Comparison of ENCODE assay signal across 29 cellular contexts in the genomic region with DNA sequence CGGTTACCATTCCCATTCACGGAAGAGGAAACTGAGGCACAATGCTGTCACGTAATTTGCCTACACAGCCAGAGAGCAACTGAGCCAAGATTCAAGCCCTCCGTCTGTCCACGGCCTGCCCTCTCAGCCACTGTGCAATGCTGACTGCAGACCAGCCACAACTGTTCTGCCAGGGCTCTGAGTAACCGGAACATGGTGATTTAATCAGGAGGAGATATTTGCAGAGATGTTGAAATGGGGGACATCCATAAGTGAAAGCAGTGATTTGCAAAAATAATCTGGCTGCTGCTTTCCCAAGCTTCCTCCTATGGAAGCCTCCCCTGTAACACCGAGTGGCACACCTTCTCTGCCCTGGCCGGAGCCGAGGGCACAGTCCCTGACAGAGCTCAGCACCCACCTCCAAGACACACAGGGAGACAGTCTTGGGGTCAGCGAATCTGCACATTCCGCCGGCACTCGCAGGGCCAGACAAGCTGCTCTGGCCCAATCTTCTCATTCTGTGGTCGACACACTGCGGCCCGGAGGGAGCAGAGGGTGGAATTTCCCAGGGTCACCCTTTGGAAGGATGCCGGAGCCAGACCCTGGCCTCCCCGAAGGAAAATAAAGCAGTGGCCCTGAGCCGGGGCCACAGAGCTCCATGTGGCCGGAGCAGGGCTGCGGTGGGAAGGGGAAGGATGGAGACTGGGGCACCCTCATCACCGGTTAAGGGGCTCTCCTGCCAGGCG.
DNase-seq lines count a peak whose midpoint lies in the region; ATAC-seq and TF ChIP-seq lines count a peak whose summit lies in the region.
"Had no signal": no experiment of that assay in that cellular context is flagged by ENCODE, and none has a peak within 500 bp of the region (broad histone marks: within the 10 kb centered on the region; RNA-seq: fewer than 3 reads in every experiment).

No MANE protein-coding gene starts in this region.

- H3K4me1 ChIP-seq in smooth muscle cell (ENCODE audit: low read depth), result peaks cover 9% of the 10 kb centered on the region
- H3K4me1 ChIP-seq: Caco-2, sigmoid colon, thyroid gland had no signal

- H3K27me3 ChIP-seq in smooth muscle cell (ENCODE audit: low read depth) (no peaks in the 10 kb centered on the region), brain microvascular endothelial cell (replicated peaks) (no peaks in the 10 kb centered on the region)
- H3K27me3 ChIP-seq: sigmoid colon had no signal

- DNase-seq in AG10803 (ENCODE audit: low read depth), result peak; percentile 7
- peak; percentile 14 for DNase-seq in HS-5 (ENCODE audit: low read depth)
- DNase-seq in fibroblast of peridontal ligament (ENCODE audit: extremely low read depth), result peak; percentile 81
- DNase-seq in smooth muscle cell (lab: John Stamatoyannopoulos, UW; ENCODE audit: unreplicated experiment), result no peak
- DNase-seq in brain microvascular endothelial cell, result no peak
- DNase-seq in hypothalamus (lab: John Stamatoyannopoulos, UW), result no peak
- no peak for DNase-seq in NCI-H226
- DNase-seq: activated CD4-positive, alpha-beta T cell treated with anti-CD3 and anti-CD28 coated beads for 36 hours; activated CD8-positive, alpha-beta memory T cell treated with anti-CD3 and anti-CD28 coated beads for 24 hours; activated effector memory CD4-positive, alpha-beta T cell treated with anti-CD3 and anti-CD28 coated beads, Interleukin-2, amount 50 U/mL, for 16 hours; activated naive CD8-positive, alpha-beta T cell treated with anti-CD3 and anti-CD28 coated beads, Interleukin-2, amount 50 U/mL, for 24 hours; Caco-2; DMS79; left cardiac atrium; mesendoderm; NCI-H1092 treated with DMSO at 0.1 percent for 48 hours; NCI-H187 treated with DMSO at 0.1 percent for 48 hours; NCI-H2171 treated with DMSO at 0.1 percent for 48 hours; NCI-H524; PC-9; Right ventricle myocardium superior; sigmoid colon; stimulated activated CD4-positive, alpha-beta T cell treated with anti-CD3 and anti-CD28 coated beads, Interleukin-15, amount 100 ng/mL, for 24 hours; stimulated activated naive CD4-positive, alpha-beta T cell; thyroid gland had no signal

- H4K20me1 ChIP-seq in smooth muscle cell (ENCODE audit: low read depth), result no peaks in the 10 kb centered on the region

- no peak for ATAC-seq in GM21723 (IDR thresholded peaks at IDR 0.05; ENCODE audit: unreplicated experiment)
- ATAC-seq: activated CD4-positive, alpha-beta T cell treated with anti-CD3 and anti-CD28 coated beads for 36 hours; activated naive CD8-positive, alpha-beta T cell treated with anti-CD3 and anti-CD28 coated beads, Interleukin-2, amount 50 U/mL, for 24 hours; GM23338; left cardiac atrium had no signal

- in situ Hi-C loops in brain microvascular endothelial cell (cut with HindIII; ENCODE audit: low pct_ligation_motif_present, low sequenced_read_pairs), result no loop called here

- H3K79me2 ChIP-seq in smooth muscle cell (ENCODE audit: low read depth), result no peaks in the 10 kb centered on the region

- peaks cover 3% of the 10 kb centered on the region for H3F3A ChIP-seq in smooth muscle cell (ENCODE audit: low read depth)

- H3K4me2 ChIP-seq in smooth muscle cell, result no peak overlapping the region
- H3K4me2 ChIP-seq: GM23338, PC-9 had no signal

- H3K27ac ChIP-seq in smooth muscle cell (ENCODE audit: low read depth) (peak overlapping the region; percentile 37), brain microvascular endothelial cell (no peak overlapping the region)
- H3K27ac ChIP-seq: C4-2B, neutrophil, PC-9, sigmoid colon had no signal

- H3K4me3 ChIP-seq in AG10803 (ENCODE audit: low read length), result no peak overlapping the region
- H3K4me3 ChIP-seq in smooth muscle cell, result no peak overlapping the region
- H3K4me3 ChIP-seq in brain microvascular endothelial cell (ENCODE audit: low read depth, low read length), result no peak overlapping the region
- H3K4me3 ChIP-seq: GM23338, PC-9, sigmoid colon, thyroid gland had no signal

- WGBS in smooth muscle cell (ENCODE audit: low lambda C conversion rate), result 82% methylated on average over 23 of the region's 23 CpGs

- H3K9me3 ChIP-seq in smooth muscle cell (replicated peaks; ENCODE audit: low read depth), result no peaks in the 10 kb centered on the region
- H3K9me3 ChIP-seq: Caco-2, neutrophil, sigmoid colon, thyroid gland had no signal

- H3K36me3 ChIP-seq in smooth muscle cell (ENCODE audit: low read depth), result no peaks in the 10 kb centered on the region
- no peaks in the 10 kb centered on the region for H3K36me3 ChIP-seq in brain microvascular endothelial cell (replicated peaks)
- H3K36me3 ChIP-seq: neutrophil, sigmoid colon, thyroid gland had no signal

- H3K9ac ChIP-seq in smooth muscle cell (ENCODE audit: low read depth), result no peak overlapping the region

- H2AFZ ChIP-seq in smooth muscle cell (ENCODE audit: low read depth), result no peak overlapping the region
- H2AFZ ChIP-seq: GM23338, PC-9 had no signal

- no peak for TF ChIP-seq CTCF in AG10803 (conservative IDR thresholded peaks at IDR 0.05; ENCODE audit: low read length)
- TF ChIP-seq CTCF in smooth muscle cell (IDR thresholded peaks at IDR 0.05; ENCODE audit: borderline replicate concordance, insufficient read depth, poor library complexity, severe bottlenecking), result no peak
- TF ChIP-seq CTCF in brain microvascular endothelial cell (IDR thresholded peaks at IDR 0.05; ENCODE audit: low read depth, low read length, missing control alignments), result no peak

Comparison
In these comparisons a context has a peak if more than half of its experiments do, and no peak if none do; other contexts are left out.
1. DNase-seq: peak in AG10803 (single experiment), HS-5 (single experiment) and fibroblast of peridontal ligament (single experiment); none in smooth muscle cell (single experiment), brain microvascular endothelial cell (single experiment), hypothalamus (0 of 51) and NCI-H226 (single experiment).